In genomic region chr3:40971191-40972168, GRCh38 we compare ENCODE assay signal across 8 cellular contexts.
DNase-seq lines count a peak whose midpoint lies in the region; ATAC-seq and TF ChIP-seq lines count a peak whose summit lies in the region.

No MANE protein-coding gene starts in this region.

- POLR2A ChIA-PET in WTC11 (lab: Charles Lee) = no interaction called here

- no peaks in the 10 kb centered on the region for H3K36me3 Mint-ChIP-seq in WTC11

- H3K27ac Mint-ChIP-seq in WTC11 = no peak overlapping the region

- DNase-seq in Right ventricle myocardium inferior (ENCODE audit: missing footprints) = peak; percentile 73
- DNase-seq in cardiac septum (ENCODE audit: low spot score) = no peak
- DNase-seq in NAMALWA (ENCODE audit: low spot score) = peak; percentile 81
- DNase-seq in activated CD4-positive, alpha-beta T cell treated with anti-CD3 and anti-CD28 coated beads, Interleukin-2, amount 50 U/mL, for 48 hours = peak; percentile 29 to 49
- peak; percentile 20 for DNase-seq in globus pallidus (ENCODE audit: low spot score)
- DNase-seq in renal cortical epithelial cell (ENCODE audit: low read depth) = peak; percentile 100
- no peak for DNase-seq in WTC11 (ENCODE audit: low spot score)

- no peak overlapping the region for H3K4me3 Mint-ChIP-seq in WTC11

- TF ChIP-seq CTCF in WTC11 (IDR thresholded peaks at IDR 0.05) = no peak

- H3K9me3 Mint-ChIP-seq in WTC11 = no peaks in the 10 kb centered on the region

- peak; percentile 92 for ATAC-seq in Right ventricle myocardium inferior
- peak; percentile 97 for ATAC-seq in HG02610 (IDR thresholded peaks at IDR 0.05; ENCODE audit: unreplicated experiment)
- no peak for ATAC-seq in WTC11

- intact Hi-C loops in Right ventricle myocardium inferior (cut with DNase I) (loop anchor here (5.0 kb wide), 2 partner anchors 94 to 189 kb away; no protein-coding TSS in a partner anchor), cardiac septum (cut with DNase I) (loop anchor here (1.0 to 5.0 kb wide), 6 partner anchors 93 to 389 kb away; partner anchors contain the start of gene CTNNB1)

- CTCF ChIA-PET in WTC11 (lab: Charles Lee) = no interaction called here

- H3K4me1 Mint-ChIP-seq in WTC11 = peaks cover 13% of the 10 kb centered on the region

- no peaks in the 10 kb centered on the region; the same call in 1 of the 2 replicates for H3K27me3 Mint-ChIP-seq in WTC11 (ENCODE audit: low read depth)

TF ChIP-seq in WTC11, 78 proteins besides CTCF, POLR2A, EP300 and RAD21:
- TF ChIP-seq KAT7 (CRISPR knock-in tag; IDR thresholded peaks at IDR 0.05; ENCODE audit: borderline replicate concordance) (no peak), NFYB (CRISPR knock-in tag; conservative IDR thresholded peaks at IDR 0.05; ENCODE audit: low read depth) (no peak), SOX15 (CRISPR knock-in tag; IDR thresholded peaks at IDR 0.05) (no peak), ZSCAN18 (CRISPR knock-in tag; IDR thresholded peaks at IDR 0.05) (no peak), CDX4 (CRISPR knock-in tag; IDR thresholded peaks at IDR 0.05; ENCODE audit: borderline replicate concordance) (no peak), SP1 (CRISPR knock-in tag; conservative IDR thresholded peaks at IDR 0.05) (no peak), ZNF263 (CRISPR knock-in tag; IDR thresholded peaks at IDR 0.05; ENCODE audit: low read depth) (no peak), JAZF1 (CRISPR knock-in tag; IDR thresholded peaks at IDR 0.05) (no peak), ZNF425 (CRISPR knock-in tag; conservative IDR thresholded peaks at IDR 0.05) (no peak), NR2C2 (CRISPR knock-in tag; IDR thresholded peaks at IDR 0.05) (no peak), HMGA2 (CRISPR knock-in tag; IDR thresholded peaks at IDR 0.05) (no peak)

Comparison
In these comparisons a context has a peak if more than half of its experiments do, and no peak if none do; other contexts are left out.
1. DNase-seq: peak in Right ventricle myocardium inferior (single experiment), NAMALWA (single experiment), activated CD4-positive, alpha-beta T cell treated with anti-CD3 and anti-CD28 coated beads, Interleukin-2, amount 50 U/mL, for 48 hours (2 of 2), globus pallidus (single experiment) and renal cortical epithelial cell (single experiment); none in cardiac septum (single experiment) and WTC11 (single experiment).